Comparison of ENCODE assay signal across 21 cellular contexts in genomic region chr20:5095931-5096330, GRCh38. TPM values are rescaled to one million over a fixed set of nuclear protein-coding genes. Genes with fewer than 3 reads are reported as not detected.
A peak's percentile ranks its signal among the peaks of the same experiment; 100 is the strongest.
DNase-seq lines count a peak whose midpoint lies in the region; ATAC-seq and TF ChIP-seq lines count a peak whose summit lies in the region.
"Had no signal": no experiment of that assay in that cellular context is flagged by ENCODE, and none has a peak within 500 bp of the region (broad histone marks: within the 10 kb centered on the region; RNA-seq: fewer than 3 reads in every experiment).

No MANE protein-coding gene starts in this region.

- peaks cover 3% of the 10 kb centered on the region for H3K9me3 Mint-ChIP-seq in glutamatergic neuron (ENCODE audit: unreplicated experiment)
- H3K9me3 Mint-ChIP-seq in activated T-helper 1 cell treated with anti-CD3 and anti-CD28 coated beads, Interleukin-12 subunit alpha, Interleukin-12 subunit beta, Interleukin-2, Interleukin-4 antibody, amounts not matched to agents 30 ng/mL and 10 ng/mL and 1 ng/mL, durations not matched to agents 14 hours and 24 hours and 36 hours: no peaks in the 10 kb centered on the region
- H3K9me3 Mint-ChIP-seq: natural killer cell had no signal

- TF ChIP-seq POLR2A in heart left ventricle (IDR thresholded peaks at IDR 0.05) (no peak), lower leg skin (IDR thresholded peaks at IDR 0.05) (no peak)

- H3K4me3 ChIP-seq in right atrium auricular region (no peak overlapping the region), heart left ventricle (no peak overlapping the region), lower leg skin (ENCODE audit: low read depth, poor library complexity, severe bottlenecking) (no peak overlapping the region)
- H3K4me3 ChIP-seq: pancreas, upper lobe of right lung had no signal

- H3K27ac ChIP-seq in right atrium auricular region: no peak overlapping the region
- H3K27ac ChIP-seq in heart left ventricle: no peak overlapping the region
- H3K27ac ChIP-seq: C4-2B, pancreas, upper lobe of right lung had no signal

- no peak for ATAC-seq in heart left ventricle
- ATAC-seq: left colon, natural killer cell, pancreas, upper lobe of right lung had no signal

- intact Hi-C loops in heart left ventricle (cut with DNase I): loop anchor here in 7 of 10 donors (5.0 to 10.0 kb wide), 4 partner anchors 91 to 489 kb away; partner anchors contain the start of gene SLC23A2 (in 1 of the 7)
- intact Hi-C loops in activated T-helper 1 cell treated with anti-CD3 and anti-CD28 coated beads, Interleukin-12 subunit alpha, Interleukin-12 subunit beta, Interleukin-2, Interleukin-4 antibody, amounts not matched to agents 30 ng/mL and 10 ng/mL and 1 ng/mL, durations not matched to agents 14 hours and 24 hours and 36 hours (cut with micrococcal nuclease): no loop called here
- intact Hi-C loops in lower leg skin (cut with DNase I; ENCODE audit: low total_unique reads): no loop called here

- H3K27me3 ChIP-seq in right atrium auricular region: no peaks in the 10 kb centered on the region
- no peaks in the 10 kb centered on the region for H3K27me3 ChIP-seq in heart left ventricle
- H3K27me3 ChIP-seq: pancreas, upper lobe of right lung had no signal

- 88 to 100% (median 94%) methylated on average over 3 of the region's 3 CpGs for whole genome bisulfite sequencing in heart left ventricle, 4 donors
- 80 to 91% methylated on average over 3 of the region's 3 CpGs for WGBS in lower leg skin, 2 donors

- no peak for TF ChIP-seq CTCF in right atrium auricular region (IDR thresholded peaks at IDR 0.05)
- TF ChIP-seq CTCF in heart left ventricle (IDR thresholded peaks at IDR 0.05): no peak
- no peak for TF ChIP-seq CTCF in glutamatergic neuron (IDR thresholded peaks at IDR 0.05; ENCODE audit: partially characterized antibody, unreplicated experiment)
- TF ChIP-seq CTCF in lower leg skin (IDR thresholded peaks at IDR 0.05): no peak

- H3K36me3 ChIP-seq in right atrium auricular region (peaks cover 45% of the 10 kb centered on the region), heart left ventricle (peaks cover 0 to 54% (median 44%) of the 10 kb centered on the region in 9 donors)

- DNase-seq in right atrium auricular region (ENCODE audit: low spot score): peak; percentile 36
- DNase-seq in heart left ventricle: no peak
- DNase-seq in NCI-H446 treated with DMSO at 0.1 percent for 48 hours (lab: John Stamatoyannopoulos, UW): peak; percentile 63
- peak; percentile 30 for DNase-seq in glutamatergic neuron
- no peak for DNase-seq in activated T-helper 1 cell treated with anti-CD3 and anti-CD28 coated beads, Interleukin-12 subunit alpha, Interleukin-12 subunit beta, Interleukin-2, Interleukin-4 antibody, amounts not matched to agents 30 ng/mL and 10 ng/mL and 1 ng/mL, durations not matched to agents 14 hours and 24 hours and 36 hours (ENCODE audit: low spot score)
- no peak for DNase-seq in lower leg skin (ENCODE audit: low spot score in 2 of 2)
- no peak for DNase-seq in dermis blood vessel endothelial cell
- DNase-seq: activated CD4-positive, alpha-beta T cell treated with anti-CD3 and anti-CD28 coated beads for 1 hour; amniotic stem cell; cortex of kidney; DMS53; KBM-7; left colon; mesendoderm; MM.1S; natural killer cell; NCI-H1417 treated with DMSO at 0.1 percent for 48 hours; pancreas; right cardiac atrium; upper lobe of right lung had no signal

- H3K27me3 Mint-ChIP-seq in glutamatergic neuron (ENCODE audit: unreplicated experiment): peaks cover 2% of the 10 kb centered on the region
- no peaks in the 10 kb centered on the region for H3K27me3 Mint-ChIP-seq in activated T-helper 1 cell treated with anti-CD3 and anti-CD28 coated beads, Interleukin-12 subunit alpha, Interleukin-12 subunit beta, Interleukin-2, Interleukin-4 antibody, amounts not matched to agents 30 ng/mL and 10 ng/mL and 1 ng/mL, durations not matched to agents 14 hours and 24 hours and 36 hours (ENCODE audit: insufficient read depth)

- no peaks in the 10 kb centered on the region for H3K9me3 ChIP-seq in right atrium auricular region
- no peaks in the 10 kb centered on the region for H3K9me3 ChIP-seq in heart left ventricle
- H3K9me3 ChIP-seq: pancreas, upper lobe of right lung had no signal

- peaks cover 5% of the 10 kb centered on the region for H3K4me1 Mint-ChIP-seq in glutamatergic neuron (ENCODE audit: low read depth, unreplicated experiment)
- H3K4me1 Mint-ChIP-seq in activated T-helper 1 cell treated with anti-CD3 and anti-CD28 coated beads, Interleukin-12 subunit alpha, Interleukin-12 subunit beta, Interleukin-2, Interleukin-4 antibody, amounts not matched to agents 30 ng/mL and 10 ng/mL and 1 ng/mL, durations not matched to agents 14 hours and 24 hours and 36 hours (ENCODE audit: low read depth): peaks cover 5% of the 10 kb centered on the region

- H3K4me3 Mint-ChIP-seq in glutamatergic neuron (ENCODE audit: unreplicated experiment): no peak overlapping the region
- no peak overlapping the region for H3K4me3 Mint-ChIP-seq in activated T-helper 1 cell treated with anti-CD3 and anti-CD28 coated beads, Interleukin-12 subunit alpha, Interleukin-12 subunit beta, Interleukin-2, Interleukin-4 antibody, amounts not matched to agents 30 ng/mL and 10 ng/mL and 1 ng/mL, durations not matched to agents 14 hours and 24 hours and 36 hours
- H3K4me3 Mint-ChIP-seq: natural killer cell had no signal

- no peaks in the 10 kb centered on the region for H3K36me3 Mint-ChIP-seq in glutamatergic neuron (ENCODE audit: unreplicated experiment)
- peaks cover 37% of the 10 kb centered on the region for H3K36me3 Mint-ChIP-seq in activated T-helper 1 cell treated with anti-CD3 and anti-CD28 coated beads, Interleukin-12 subunit alpha, Interleukin-12 subunit beta, Interleukin-2, Interleukin-4 antibody, amounts not matched to agents 30 ng/mL and 10 ng/mL and 1 ng/mL, durations not matched to agents 14 hours and 24 hours and 36 hours (ENCODE audit: low read depth)

- H3K27ac Mint-ChIP-seq in glutamatergic neuron (ENCODE audit: unreplicated experiment): peak overlapping the region; percentile 74
- no peak overlapping the region for H3K27ac Mint-ChIP-seq in activated T-helper 1 cell treated with anti-CD3 and anti-CD28 coated beads, Interleukin-12 subunit alpha, Interleukin-12 subunit beta, Interleukin-2, Interleukin-4 antibody, amounts not matched to agents 30 ng/mL and 10 ng/mL and 1 ng/mL, durations not matched to agents 14 hours and 24 hours and 36 hours

- H3K4me1 ChIP-seq in right atrium auricular region: no peaks in the 10 kb centered on the region
- peaks cover 0 to 19% (median 0%) of the 10 kb centered on the region in 12 donors for H3K4me1 ChIP-seq in heart left ventricle
- H3K4me1 ChIP-seq: pancreas, upper lobe of right lung had no signal

RNA-seq across cellular contexts. Expression of gene TMEM230, which starts 16.9 kb away (rescaled TPM):
- total RNA-seq in right atrium auricular region (100 to 1,000 TPM in 1 of 2 donors, 10 to 100 TPM in 1; 77.7 to 101 TPM), heart left ventricle (10 to 100 TPM; 69.4 to 99.4 (median 82.0) TPM), glutamatergic neuron (ENCODE audit: unreplicated experiment) (78.2 TPM), lower leg skin (10 to 100 TPM; 19.7 to 44.0 (median 35.9) TPM), dermis blood vessel endothelial cell (57.3 and 75.4 TPM in 2 replicates)
- polyA plus RNA-seq in heart left ventricle: 100 to 1,000 TPM in 1 of 2 donors, 10 to 100 TPM in 1; 88.7 to 124 TPM
- 80.3 and 82.1 TPM in 2 replicates for total RNA-seq in activated T-helper 1 cell treated with anti-CD3 and anti-CD28 coated beads, Interleukin-12 subunit alpha, Interleukin-12 subunit beta, Interleukin-2, Interleukin-4 antibody, amounts not matched to agents 30 ng/mL and 10 ng/mL and 1 ng/mL, durations not matched to agents 14 hours and 24 hours and 36 hours

RNA-seq across cellular contexts. Expression of gene PCNA, which starts 23.8 kb away (rescaled TPM):
- 10 to 100 TPM; 25.3 to 25.4 TPM for total RNA-seq in right atrium auricular region
- total RNA-seq in heart left ventricle: 10 to 100 TPM; 20.2 to 52.7 (median 22.9) TPM
- 10 to 100 TPM; 18.7 to 45.4 TPM for polyA plus RNA-seq in heart left ventricle
- 43.3 TPM for total RNA-seq in glutamatergic neuron (ENCODE audit: unreplicated experiment)
- total RNA-seq in activated T-helper 1 cell treated with anti-CD3 and anti-CD28 coated beads, Interleukin-12 subunit alpha, Interleukin-12 subunit beta, Interleukin-2, Interleukin-4 antibody, amounts not matched to agents 30 ng/mL and 10 ng/mL and 1 ng/mL, durations not matched to agents 14 hours and 24 hours and 36 hours: 512 and 519 TPM in 2 replicates
- 10 to 100 TPM; 39.4 to 47.0 (median 43.4) TPM for total RNA-seq in lower leg skin
- total RNA-seq in dermis blood vessel endothelial cell: 131 and 240 TPM in 2 replicates

RNA-seq across cellular contexts. Expression of gene CDS2, which starts 30.9 kb away (rescaled TPM):
- 10 to 100 TPM; 45.5 to 60.8 TPM for total RNA-seq in right atrium auricular region
- total RNA-seq in heart left ventricle: 100 to 1,000 TPM in 1 of 9 donors, 10 to 100 TPM in 8; 64.5 to 105 (median 86.8) TPM
- 10 to 100 TPM; 22.5 to 24.9 TPM for polyA plus RNA-seq in heart left ventricle
- 153 TPM for total RNA-seq in glutamatergic neuron (ENCODE audit: unreplicated experiment)
- 39.8 and 42.5 TPM in 2 replicates for total RNA-seq in activated T-helper 1 cell treated with anti-CD3 and anti-CD28 coated beads, Interleukin-12 subunit alpha, Interleukin-12 subunit beta, Interleukin-2, Interleukin-4 antibody, amounts not matched to agents 30 ng/mL and 10 ng/mL and 1 ng/mL, durations not matched to agents 14 hours and 24 hours and 36 hours
- total RNA-seq in lower leg skin: 10 to 100 TPM; 12.3 to 16.9 (median 14.7) TPM
- 71.5 and 105 TPM in 2 replicates for total RNA-seq in dermis blood vessel endothelial cell

Comparison
In these comparisons a context has a peak if more than half of its experiments do, and no peak if none do; other contexts are left out.
1. DNase-seq: peak in right atrium auricular region (single experiment), NCI-H446 treated with DMSO at 0.1 percent for 48 hours (single experiment) and glutamatergic neuron (single experiment); none in heart left ventricle (0 of 5), activated T-helper 1 cell treated with anti-CD3 and anti-CD28 coated beads, Interleukin-12 subunit alpha, Interleukin-12 subunit beta, Interleukin-2, Interleukin-4 antibody, amounts not matched to agents 30 ng/mL and 10 ng/mL and 1 ng/mL, durations not matched to agents 14 hours and 24 hours and 36 hours (single experiment), lower leg skin (0 of 2) and dermis blood vessel endothelial cell (single experiment).
2. intact Hi-C loops: an anchor here in heart left ventricle (5.0 to 10.0 kb wide); none called in activated T-helper 1 cell treated with anti-CD3 and anti-CD28 coated beads, Interleukin-12 subunit alpha, Interleukin-12 subunit beta, Interleukin-2, Interleukin-4 antibody, amounts not matched to agents 30 ng/mL and 10 ng/mL and 1 ng/mL, durations not matched to agents 14 hours and 24 hours and 36 hours and lower leg skin.